Comparison of ENCODE assay signal across 8 cellular contexts in the genomic region with DNA sequence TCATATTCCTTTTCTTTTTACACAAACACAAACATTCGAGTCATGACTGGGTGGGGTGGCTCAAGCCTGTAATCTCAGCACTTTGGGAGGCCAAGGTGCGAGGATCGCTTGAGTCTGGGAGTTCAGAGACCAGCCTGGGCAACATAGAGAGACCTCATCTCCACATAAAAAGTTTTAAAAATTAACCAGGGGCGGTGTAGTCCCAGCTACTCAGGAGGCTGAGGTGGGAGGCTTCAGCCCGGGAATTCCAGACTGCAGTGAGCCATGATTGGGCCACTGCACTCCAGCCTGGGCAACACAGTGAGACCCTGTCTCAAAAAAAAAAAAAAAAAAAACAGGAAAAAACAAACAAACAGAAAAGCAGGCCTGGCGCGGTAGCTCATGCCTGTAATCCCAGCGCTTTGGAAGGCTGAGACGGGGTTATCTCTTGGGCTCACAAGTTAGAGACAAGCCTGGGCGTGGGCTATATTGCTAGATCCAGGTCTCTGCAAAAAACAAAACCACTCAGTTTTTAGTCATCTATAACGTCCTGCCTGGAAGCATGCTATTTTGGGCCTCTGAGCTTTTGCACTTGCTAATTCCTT.
A peak's percentile ranks its signal among the peaks of the same experiment; 100 is the strongest.
DNase-seq lines count a peak whose midpoint lies in the region; ATAC-seq and TF ChIP-seq lines count a peak whose summit lies in the region.

No MANE protein-coding gene starts in this region.

- H3K9me3 ChIP-seq in SK-N-MC (ENCODE audit: low read depth, low read length): no peaks in the 10 kb centered on the region

- no peak for DNase-seq in SK-N-MC (ENCODE audit: low read depth, low spot score)
- DNase-seq in fibroblast of pulmonary artery (ENCODE audit: low read depth): no peak
- DNase-seq in retinal pigment epithelial cell (ENCODE audit: low read depth): no peak
- DNase-seq in AML-193 (lab: John Stamatoyannopoulos, UW): no peak
- DNase-seq in NCI-H2171 treated with DMSO at 0.1 percent for 48 hours (lab: John Stamatoyannopoulos, UW): no peak
- DNase-seq in NCI-H1092 (lab: John Stamatoyannopoulos, UW): no peak

- no peak for ATAC-seq in HG03196 (IDR thresholded peaks at IDR 0.05; ENCODE audit: unreplicated experiment)

- H3K27ac ChIP-seq in SK-N-MC: peak overlapping the region; percentile 67

- no peak overlapping the region for H3K9ac ChIP-seq in SK-N-MC (ENCODE audit: insufficient read length)

- no peak for TF ChIP-seq CTCF in fibroblast of pulmonary artery (IDR thresholded peaks at IDR 0.05; ENCODE audit: low read length, missing control alignments)
- no peak for TF ChIP-seq CTCF in retinal pigment epithelial cell (conservative IDR thresholded peaks at IDR 0.05; ENCODE audit: low read depth, low read length)

- H3K4me3 ChIP-seq in GM08714 (ENCODE audit: low read length) (peak overlapping the region; percentile 78; the same call in 1 of the 2 replicates), SK-N-MC (peak overlapping the region; percentile 82), fibroblast of pulmonary artery (replicated peaks; ENCODE audit: low read depth, low read length) (peak overlapping the region; percentile 96), retinal pigment epithelial cell (ENCODE audit: low read length) (peak overlapping the region; percentile 59)

- no peaks in the 10 kb centered on the region for H3K36me3 ChIP-seq in SK-N-MC (ENCODE audit: insufficient read depth, low read length)
